ENCODE assay signal across 8 cellular contexts in genomic region chr18:26656944-26657536, GRCh38.
DNase-seq lines count a peak whose midpoint lies in the region; ATAC-seq and TF ChIP-seq lines count a peak whose summit lies in the region.

No MANE protein-coding gene starts in this region.

- TF ChIP-seq CTCF in GM20000 (IDR thresholded peaks at IDR 0.05; ENCODE audit: extremely low read depth, missing control alignments) (no peak), right lobe of liver (IDR thresholded peaks at IDR 0.05) (peak; percentile 21 to 36 (median 28)), stomach (IDR thresholded peaks at IDR 0.05) (peak in 2 of 7 experiments; percentile 17 to 42)

- no peak for TF ChIP-seq EP300 in stomach (IDR thresholded peaks at IDR 0.05)

- peaks cover 6% of the 10 kb centered on the region; the same call in 1 of the 2 replicates for H3K36me3 ChIP-seq in KOPT-K1 (ENCODE audit: insufficient read depth, low read length)
- H3K36me3 ChIP-seq in SK-N-MC (ENCODE audit: insufficient read depth, low read length), result no peaks in the 10 kb centered on the region
- H3K36me3 ChIP-seq in duodenal mucosa (ENCODE audit: control insufficient read depth in 1 of 2, insufficient read depth in 2 of 2, low read length in 2 of 2), result no peaks in the 10 kb centered on the region
- H3K36me3 ChIP-seq in right lobe of liver, result no peaks in the 10 kb centered on the region
- H3K36me3 ChIP-seq in stomach, result no peaks in the 10 kb centered on the region

- peak overlapping the region; percentile 90 for H3K4me3 ChIP-seq in SK-N-MC
- peak overlapping the region; percentile 67 to 79 for H3K4me3 ChIP-seq in duodenal mucosa (ENCODE audit: low read depth in 1 of 2, low read length in 2 of 2)
- H3K4me3 ChIP-seq in right lobe of liver, result peak overlapping the region; percentile 66 to 73 (median 69)
- H3K4me3 ChIP-seq in stomach, result peak overlapping the region; percentile 66 to 90 (median 79)

- peak; percentile 77 for DNase-seq in DMS53 (lab: John Stamatoyannopoulos, UW)
- DNase-seq in GM20000 (ENCODE audit: low spot score), result peak; percentile 73
- no peak for DNase-seq in SK-N-MC (ENCODE audit: low read depth, low spot score)
- DNase-seq in right lobe of liver, result peak; percentile 86 to 89 (median 88)
- DNase-seq in stomach, result peak; percentile 85
- DNase-seq in NK-92 treated with Interleukin-12 subunit alpha and Interleukin-12 subunit beta, amount 100 ng/mL, for 24 hours (lab: John Stamatoyannopoulos, UW), result no peak

- no peaks in the 10 kb centered on the region for H3K9me3 ChIP-seq in KOPT-K1 (ENCODE audit: insufficient read depth, low read length, poor library complexity, severe bottlenecking)
- H3K9me3 ChIP-seq in SK-N-MC (ENCODE audit: low read depth, low read length), result no peaks in the 10 kb centered on the region
- no peaks in the 10 kb centered on the region for H3K9me3 ChIP-seq in duodenal mucosa (ENCODE audit: control insufficient read depth in 1 of 2, low read length in 2 of 2)
- no peaks in the 10 kb centered on the region for H3K9me3 ChIP-seq in right lobe of liver
- no peaks in the 10 kb centered on the region for H3K9me3 ChIP-seq in stomach

- ATAC-seq in right lobe of liver, result peak; percentile 85 to 93 (median 92)

- H3K4me1 ChIP-seq in duodenal mucosa (ENCODE audit: control insufficient read depth in 1 of 2, insufficient read depth in 2 of 2, low read length in 2 of 2) (peaks cover 12 to 18% of the 10 kb centered on the region in 2 donors), right lobe of liver (peaks cover 0 to 6% (median 3%) of the 10 kb centered on the region in 4 donors), stomach (peaks cover 22 to 37% (median 34%) of the 10 kb centered on the region in 4 donors)

- peaks cover 25 to 36% of the 10 kb centered on the region in 2 donors for H3K27me3 ChIP-seq in duodenal mucosa (ENCODE audit: control insufficient read depth in 1 of 2, insufficient read depth in 2 of 2, low read length in 2 of 2)
- H3K27me3 ChIP-seq in right lobe of liver, result no peaks in the 10 kb centered on the region
- H3K27me3 ChIP-seq in stomach, result peaks cover 0 to 14% (median 3%) of the 10 kb centered on the region in 3 donors

- H3K27ac ChIP-seq in KOPT-K1 (ENCODE audit: low read depth, low read length, poor library complexity, severe bottlenecking), result peak overlapping the region; percentile 79
- peak overlapping the region; percentile 38 for H3K27ac ChIP-seq in SK-N-MC
- H3K27ac ChIP-seq in duodenal mucosa (ENCODE audit: low read depth, low read length), result peak overlapping the region; percentile 30
- H3K27ac ChIP-seq in right lobe of liver, result peak overlapping the region; percentile 51 to 68 (median 59)
- peak overlapping the region; percentile 80 to 92 (median 89) for H3K27ac ChIP-seq in stomach

- H3K9ac ChIP-seq in SK-N-MC (ENCODE audit: insufficient read length) (peak overlapping the region; percentile 83), duodenal mucosa (ENCODE audit: low read depth in 1 of 2, low read length in 2 of 2) (peak overlapping the region; percentile 39 to 57)

- WGBS in right lobe of liver (ENCODE audit: insufficient coverage, low coverage, low lambda C conversion rate, missing lambda C conversion rate), result under 1% methylated on average over 29 of the region's 52 CpGs
- WGBS in stomach, 5 donors, result 0 to 1% (median 0%) methylated on average over 23 to 52 of the region's 52 CpGs

- peak; percentile 74 for TF ChIP-seq POLR2A in right lobe of liver (IDR thresholded peaks at IDR 0.05)
- no peak for TF ChIP-seq POLR2A in stomach (IDR thresholded peaks at IDR 0.05)

- intact Hi-C loops in right lobe of liver (cut with DNase I) (loop anchor here (10.0 kb wide), 2 partner anchors 98 to 118 kb away; no protein-coding TSS in a partner anchor), stomach (cut with DNase I; ENCODE audit: low total_unique reads) (no loop called here)

Comparison
In these comparisons a context has a peak if more than half of its experiments do, and no peak if none do; other contexts are left out.
1. DNase-seq: peak in DMS53 (single experiment), GM20000 (single experiment), right lobe of liver (3 of 3) and stomach (single experiment); none in SK-N-MC (single experiment) and NK-92 treated with Interleukin-12 subunit alpha and Interleukin-12 subunit beta, amount 100 ng/mL, for 24 hours (single experiment).
2. H3K27ac ChIP-seq: peak in every context shown above with its lines; median percentile 89 in stomach; 79 in KOPT-K1; 59 in right lobe of liver; 38 in SK-N-MC; 30 in duodenal mucosa.
3. Peak in every context shown above with its lines, with median percentiles within 50 percentile points of each other: H3K4me3 ChIP-seq.